8 cellular contexts compared by ENCODE assay signal in the genomic region with DNA sequence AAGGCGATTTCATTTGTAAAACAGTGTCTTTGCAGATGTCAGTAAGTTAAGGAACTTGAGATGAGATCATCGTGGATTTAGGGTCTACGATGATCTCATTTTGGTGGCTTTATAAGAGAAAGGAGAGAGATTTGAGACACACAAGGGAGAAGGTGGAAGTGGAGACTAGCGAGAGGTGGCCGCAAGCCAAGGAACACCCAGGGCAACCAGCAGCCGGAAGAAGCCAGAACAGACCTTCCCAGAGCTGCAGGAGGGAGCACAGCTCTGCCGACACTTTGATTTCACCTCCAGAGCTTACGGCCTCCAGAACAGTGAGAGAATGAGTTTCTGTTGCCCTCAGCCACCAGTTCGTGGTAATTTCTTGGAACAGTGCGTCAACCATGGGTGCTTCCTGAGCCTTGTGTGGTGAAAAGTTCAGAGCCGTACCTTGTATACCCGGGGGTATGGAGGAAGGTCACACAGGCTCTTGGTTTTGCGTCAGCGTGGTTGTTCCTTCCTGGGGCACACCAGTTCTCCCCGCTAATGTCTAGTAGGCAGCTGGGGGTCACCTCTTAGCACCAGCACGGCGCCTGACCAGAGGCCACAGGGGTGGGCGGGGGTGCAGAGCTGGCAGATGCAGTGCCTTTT. TPM values are rescaled to one million over a fixed set of nuclear protein-coding genes. Genes with fewer than 3 reads are reported as not detected.
DNase-seq lines count a peak whose midpoint lies in the region; ATAC-seq and TF ChIP-seq lines count a peak whose summit lies in the region.

No MANE protein-coding gene starts in this region.

- no peak overlapping the region; the same call in 1 of the 2 replicates for H3K14ac ChIP-seq in H9 (ENCODE audit: insufficient read depth, low read length)

- 77% methylated on average over 15 of the region's 18 CpGs for WGBS in mammary epithelial cell (ENCODE audit: low coverage, missing lambda C conversion rate)
- WGBS in H9 (ENCODE audit: extremely low coverage, insufficient read length, low lambda C conversion rate): no CpG with 5 or more reads among the region's 18 CpGs

- H4K8ac ChIP-seq in H9 (replicated peaks; ENCODE audit: insufficient read length, low read depth, low read length): no peak overlapping the region

- H4K20me1 ChIP-seq in BLaER1 (no peaks in the 10 kb centered on the region), mammary epithelial cell (ENCODE audit: insufficient read depth, low read length) (no peaks in the 10 kb centered on the region), H9 (ENCODE audit: control insufficient read depth, insufficient read depth, insufficient read length) (no peaks in the 10 kb centered on the region)

- H2BK20ac ChIP-seq in H9 (ENCODE audit: low read depth, low read length, poor library complexity, severe bottlenecking): no peak overlapping the region

- H4K5ac ChIP-seq in H9 (ENCODE audit: insufficient read length, low read depth, low read length): no peak overlapping the region

- H3K9me3 ChIP-seq in BLaER1: no peaks in the 10 kb centered on the region
- no peaks in the 10 kb centered on the region for H3K9me3 ChIP-seq in mammary epithelial cell (replicated peaks; ENCODE audit: insufficient read depth, low read length)
- H3K9me3 ChIP-seq in H9 (ENCODE audit: control insufficient read depth, low read depth, low read length): no peaks in the 10 kb centered on the region

- H3K27me3 ChIP-seq in BLaER1 (no peaks in the 10 kb centered on the region), mammary epithelial cell (ENCODE audit: insufficient read depth, low read length) (no peaks in the 10 kb centered on the region), H9 (ENCODE audit: insufficient read depth, low read length) (no peaks in the 10 kb centered on the region)

- H3K9me3 Mint-ChIP-seq in nephron: no peaks in the 10 kb centered on the region
- no peaks in the 10 kb centered on the region for H3K9me3 Mint-ChIP-seq in stimulated activated naive CD8-positive, alpha-beta T cell treated with anti-CD3 and anti-CD28 coated beads, Interleukin-15, amount 100 ng/mL, for 72 hours
- H3K9me3 Mint-ChIP-seq in H9: no peaks in the 10 kb centered on the region

- H3K4me3 ChIP-seq in BLaER1 (peak overlapping the region; percentile 41), mammary epithelial cell (replicated peaks in 1 of 3; ENCODE audit: insufficient read depth in 1 of 3, low read depth in 2 of 3, low read length in 3 of 3) (no peak overlapping the region)

- no peaks in the 10 kb centered on the region for H3K36me3 Mint-ChIP-seq in nephron (ENCODE audit: low read depth)
- no peaks in the 10 kb centered on the region for H3K36me3 Mint-ChIP-seq in H9 (ENCODE audit: insufficient read depth in 1 of 3, low read depth in 3 of 3)

- H3K23me2 ChIP-seq in H9 (ENCODE audit: insufficient read length, low read depth, low read length, poor library complexity, severe bottlenecking): no peaks in the 10 kb centered on the region

- no peaks in the 10 kb centered on the region for H3K79me1 ChIP-seq in H9 (ENCODE audit: insufficient read depth, low read depth, low read length, poor library complexity, severe bottlenecking)

- dilution Hi-C loops in mammary epithelial cell (cut with HindIII; ENCODE audit: low sequenced_read_pairs): no loop called here

- no peak overlapping the region for H4K91ac ChIP-seq in H9 (ENCODE audit: insufficient read length, low read depth, low read length)

- H3K9ac ChIP-seq in BLaER1: peak overlapping the region; percentile 60; the same call in 1 of the 2 replicates
- no peak overlapping the region for H3K9ac ChIP-seq in mammary epithelial cell (ENCODE audit: insufficient read depth, low read length)
- no peak overlapping the region for H3K9ac ChIP-seq in H9 (ENCODE audit: extremely low read depth, insufficient read length, low read length)

- no peak overlapping the region for H3K18ac ChIP-seq in H9 (ENCODE audit: insufficient read length, low read depth, low read length)

- peaks cover 51% of the 10 kb centered on the region for H3K4me1 Mint-ChIP-seq in nephron
- H3K4me1 Mint-ChIP-seq in stimulated activated naive CD8-positive, alpha-beta T cell treated with anti-CD3 and anti-CD28 coated beads, Interleukin-15, amount 100 ng/mL, for 72 hours: peaks cover 55% of the 10 kb centered on the region
- peaks cover 3 to 4% of the 10 kb centered on the region in 2 experiments for H3K4me1 Mint-ChIP-seq in H9

- H2AK5ac ChIP-seq in H9 (ENCODE audit: insufficient read length, low read length): no peak overlapping the region

- no peak overlapping the region for H2BK12ac ChIP-seq in H9 (ENCODE audit: insufficient read length, low read depth, low read length)

- H3K23ac ChIP-seq in H9 (ENCODE audit: insufficient read length, low read depth, low read length): no peak overlapping the region

- no TSS peak for BruUV-seq in mammary epithelial cell (replicated peaks; lab: Mats Ljungman, UMichigan)

- H3K36me3 ChIP-seq in BLaER1 (no peaks in the 10 kb centered on the region), mammary epithelial cell (ENCODE audit: insufficient read depth, low read length) (no peaks in the 10 kb centered on the region)

- no peak overlapping the region for H3K4ac ChIP-seq in H9 (ENCODE audit: low read depth, low read length)

- ATAC-seq in stimulated activated naive CD8-positive, alpha-beta T cell treated with anti-CD3 and anti-CD28 coated beads, Interleukin-15, amount 100 ng/mL, for 72 hours: peak; percentile 96

- H3T11ph ChIP-seq in H9 (ENCODE audit: low read length): no peak overlapping the region

- H2BK120ac ChIP-seq in H9 (ENCODE audit: low read depth, low read length, poor library complexity, severe bottlenecking): no peak overlapping the region

- no peak overlapping the region for H3K56ac ChIP-seq in H9 (ENCODE audit: insufficient read length, low read depth, low read length)

- H3K4me2 ChIP-seq in BLaER1: peak overlapping the region; percentile 85
- no peak overlapping the region for H3K4me2 ChIP-seq in mammary epithelial cell (ENCODE audit: insufficient read depth, low read depth, low read length)
- no peak overlapping the region for H3K4me2 ChIP-seq in H9 (ENCODE audit: insufficient read depth, insufficient read length, low read length)

- peak; percentile 59 for DNase-seq in activated CD4-positive, CD25-positive, alpha-beta regulatory T cell treated with anti-CD3 and anti-CD28 coated beads, Interleukin-2, amount 50 U/mL, for 72 hours
- DNase-seq in mammary epithelial cell: peak; percentile 81
- DNase-seq in stimulated activated naive CD8-positive, alpha-beta T cell treated with anti-CD3 and anti-CD28 coated beads, Interleukin-15, amount 100 ng/mL, for 72 hours: peak; percentile 80 to 90
- no peak for DNase-seq in NCI-H1417 treated with DMSO at 0.1 percent for 48 hours (lab: John Stamatoyannopoulos, UW)
- DNase-seq in H9: no peak
- DNase-seq in SHP77 treated with DMSO at 0.1 percent for 48 hours (lab: John Stamatoyannopoulos, UW): no peak

- in situ Hi-C loops in mammary epithelial cell (cut with MboI; ENCODE audit: low sequenced_read_pairs in 2 of 2): no loop called here

- TF ChIP-seq CTCF in mammary epithelial cell (conservative IDR thresholded peaks at IDR 0.05 in 1 of 2, IDR thresholded peaks at IDR 0.05 in 1 of 2; ENCODE audit: extremely low read depth in 1 of 2, insufficient read depth in 1 of 2, low read depth in 1 of 2, low read length in 2 of 2) (no peak), nephron (IDR thresholded peaks at IDR 0.05; ENCODE audit: unreplicated experiment in 3 of 3) (no peak), H9 (conservative IDR thresholded peaks at IDR 0.05) (no peak)

- CTCF ChIA-PET in mammary epithelial cell (lab: Charles Lee; ENCODE audit: low non-redundant PET): no interaction called here

- no peak overlapping the region for H2BK5ac ChIP-seq in H9 (ENCODE audit: insufficient read length, low read length)

- peak overlapping the region in 1 of 3 experiments; percentile 40 for H3K4me3 Mint-ChIP-seq in nephron
- H3K4me3 Mint-ChIP-seq in stimulated activated naive CD8-positive, alpha-beta T cell treated with anti-CD3 and anti-CD28 coated beads, Interleukin-15, amount 100 ng/mL, for 72 hours: peak overlapping the region; percentile 63 to 76
- no peak overlapping the region for H3K4me3 Mint-ChIP-seq in H9

- H3K27ac ChIP-seq in BLaER1 (peak overlapping the region; percentile 68), mammary epithelial cell (ENCODE audit: insufficient read depth, low read depth, low read length) (peak overlapping the region; percentile 18), H9 (ENCODE audit: insufficient read length, low read depth, low read length) (no peak overlapping the region)

- H3K27ac Mint-ChIP-seq in nephron (peak overlapping the region; percentile 64 to 90 (median 73)), H9 (peak overlapping the region in 1 of 3 experiments; percentile 44; a peak in 1 of 7 replicates)
- peak overlapping the region; percentile 30 to 62 for H3K27ac Mint-ChIP-seq in stimulated activated naive CD8-positive, alpha-beta T cell treated with anti-CD3 and anti-CD28 coated beads, Interleukin-15, amount 100 ng/mL, for 72 hours

- H3K79me2 ChIP-seq in mammary epithelial cell (ENCODE audit: insufficient read depth, low read length): no peaks in the 10 kb centered on the region
- H3K79me2 ChIP-seq in H9 (ENCODE audit: insufficient read depth, low read length): no peaks in the 10 kb centered on the region

- H3K27me3 Mint-ChIP-seq in nephron (ENCODE audit: low read depth) (no peaks in the 10 kb centered on the region), H9 (ENCODE audit: low read depth) (no peaks in the 10 kb centered on the region; the same call in 1 of the 2 replicates)
- no peaks in the 10 kb centered on the region for H3K27me3 Mint-ChIP-seq in stimulated activated naive CD8-positive, alpha-beta T cell treated with anti-CD3 and anti-CD28 coated beads, Interleukin-15, amount 100 ng/mL, for 72 hours

- H3K4me1 ChIP-seq in BLaER1 (peaks cover 55% of the 10 kb centered on the region), mammary epithelial cell (ENCODE audit: insufficient read depth, low read length) (peaks cover 68% of the 10 kb centered on the region), H9 (ENCODE audit: insufficient read depth, low read length) (no peaks in the 10 kb centered on the region)

- H2AFZ ChIP-seq in mammary epithelial cell (ENCODE audit: low read depth, low read length) (peak overlapping the region; percentile 34), H9 (ENCODE audit: low read length) (no peak overlapping the region)

- intact Hi-C loops in mammary epithelial cell (cut with micrococcal nuclease): loop anchor here (5.0 kb wide), 1 partner anchor 159 kb away; no protein-coding TSS in a partner anchor

- H2BK15ac ChIP-seq in H9 (ENCODE audit: low read depth, low read length): no peak overlapping the region

RNA-seq across cellular contexts. Expression of a gene that starts 12.9 kb away (rescaled TPM):
- total RNA-seq in mammary epithelial cell (10 to 100 TPM; 66.0 to 67.6 TPM), H9 (2021) (58.6 and 62.1 TPM in 2 replicates)
- 34.8 TPM for polyA plus RNA-seq in mammary epithelial cell
- polyA minus RNA-seq in mammary epithelial cell: 53.9 TPM

Comparison
In these comparisons a context has a peak if more than half of its experiments do, and no peak if none do; other contexts are left out.
1. DNase-seq: peak in activated CD4-positive, CD25-positive, alpha-beta regulatory T cell treated with anti-CD3 and anti-CD28 coated beads, Interleukin-2, amount 50 U/mL, for 72 hours (single experiment), mammary epithelial cell (single experiment) and stimulated activated naive CD8-positive, alpha-beta T cell treated with anti-CD3 and anti-CD28 coated beads, Interleukin-15, amount 100 ng/mL, for 72 hours (2 of 2); none in NCI-H1417 treated with DMSO at 0.1 percent for 48 hours (single experiment), H9 (single experiment) and SHP77 treated with DMSO at 0.1 percent for 48 hours (single experiment).
2. H3K4me3 Mint-ChIP-seq: peak in stimulated activated naive CD8-positive, alpha-beta T cell treated with anti-CD3 and anti-CD28 coated beads, Interleukin-15, amount 100 ng/mL, for 72 hours (2 of 2); none in H9 (0 of 2).